Comparison of ENCODE assay signal across 16 cellular contexts in genomic region chr7:158796667-158797066, GRCh38. TPM values are rescaled to one million over a fixed set of nuclear protein-coding genes. Genes with fewer than 3 reads are reported as not detected.
DNase-seq lines count a peak whose midpoint lies in the region; ATAC-seq and TF ChIP-seq lines count a peak whose summit lies in the region.
"Had no signal": no experiment of that assay in that cellular context is flagged by ENCODE, and none has a peak within 500 bp of the region (broad histone marks: within the 10 kb centered on the region; RNA-seq: fewer than 3 reads in every experiment).

No MANE protein-coding gene starts in this region.

- DNase-seq in activated naive CD8-positive, alpha-beta T cell treated with anti-CD3 and anti-CD28 coated beads for 36 hours, result no peak
- no peak for DNase-seq in activated T-helper 1 cell treated with anti-CD3 and anti-CD28 coated beads, Interleukin-12 subunit alpha, Interleukin-12 subunit beta, Interleukin-2, Interleukin-4 antibody, amounts not matched to agents 30 ng/mL and 10 ng/mL and 1 ng/mL, durations not matched to agents 14 hours and 24 hours and 36 hours (ENCODE audit: low spot score)
- DNase-seq in sigmoid colon, result no peak
- no peak for DNase-seq in GM20000 (ENCODE audit: low spot score)
- DNase-seq: DMS153, EL, IMR-90, Kasumi-1, NCI-H187 treated with DMSO at 0.1 percent for 48 hours, NCI-H446, NCI-H774 had no signal

- H3K4me3 ChIP-seq in gastroesophageal sphincter (no peak overlapping the region), sigmoid colon (no peak overlapping the region)
- H3K4me3 ChIP-seq: BLaER1 had no signal

- ATAC-seq in gastroesophageal sphincter (no peak), GM21825 (IDR thresholded peaks at IDR 0.05; ENCODE audit: unreplicated experiment) (no peak)
- ATAC-seq: HCT116 had no signal

- H3K27ac ChIP-seq in gastroesophageal sphincter (peak overlapping the region; percentile 75 to 84 (median 78)), sigmoid colon (peak overlapping the region; percentile 26 to 75 (median 49))
- H3K27ac ChIP-seq: BLaER1 had no signal

- no peaks in the 10 kb centered on the region for H3K27me3 Mint-ChIP-seq in activated naive CD8-positive, alpha-beta T cell
- H3K27me3 Mint-ChIP-seq in activated naive CD8-positive, alpha-beta T cell treated with anti-CD3 and anti-CD28 coated beads for 36 hours, result no peaks in the 10 kb centered on the region
- H3K27me3 Mint-ChIP-seq in activated T-helper 1 cell treated with anti-CD3 and anti-CD28 coated beads, Interleukin-12 subunit alpha, Interleukin-12 subunit beta, Interleukin-2, Interleukin-4 antibody, amounts not matched to agents 30 ng/mL and 10 ng/mL and 1 ng/mL, durations not matched to agents 14 hours and 24 hours and 36 hours (ENCODE audit: insufficient read depth), result no peaks in the 10 kb centered on the region

- H3K27ac Mint-ChIP-seq in activated naive CD8-positive, alpha-beta T cell, result peak overlapping the region; percentile 46
- H3K27ac Mint-ChIP-seq in activated naive CD8-positive, alpha-beta T cell treated with anti-CD3 and anti-CD28 coated beads for 36 hours, result no peak overlapping the region
- H3K27ac Mint-ChIP-seq in activated T-helper 1 cell treated with anti-CD3 and anti-CD28 coated beads, Interleukin-12 subunit alpha, Interleukin-12 subunit beta, Interleukin-2, Interleukin-4 antibody, amounts not matched to agents 30 ng/mL and 10 ng/mL and 1 ng/mL, durations not matched to agents 14 hours and 24 hours and 36 hours, result peak overlapping the region; percentile 62

- H3K4me3 Mint-ChIP-seq in activated naive CD8-positive, alpha-beta T cell, result no peak overlapping the region
- H3K4me3 Mint-ChIP-seq in activated naive CD8-positive, alpha-beta T cell treated with anti-CD3 and anti-CD28 coated beads for 36 hours, result no peak overlapping the region
- no peak overlapping the region for H3K4me3 Mint-ChIP-seq in activated T-helper 1 cell treated with anti-CD3 and anti-CD28 coated beads, Interleukin-12 subunit alpha, Interleukin-12 subunit beta, Interleukin-2, Interleukin-4 antibody, amounts not matched to agents 30 ng/mL and 10 ng/mL and 1 ng/mL, durations not matched to agents 14 hours and 24 hours and 36 hours

- no peaks in the 10 kb centered on the region for H3K27me3 ChIP-seq in gastroesophageal sphincter
- H3K27me3 ChIP-seq in sigmoid colon, result no peaks in the 10 kb centered on the region
- H3K27me3 ChIP-seq: BLaER1 had no signal

- peaks cover 6 to 76% (median 18%) of the 10 kb centered on the region in 3 donors for H3K4me1 ChIP-seq in gastroesophageal sphincter
- H3K4me1 ChIP-seq in sigmoid colon, result peaks cover 0 to 44% (median 39%) of the 10 kb centered on the region in 4 donors
- H3K4me1 ChIP-seq: BLaER1 had no signal

- TF ChIP-seq CTCF in gastroesophageal sphincter (IDR thresholded peaks at IDR 0.05) (no peak), sigmoid colon (IDR thresholded peaks at IDR 0.05) (no peak), GM20000 (IDR thresholded peaks at IDR 0.05; ENCODE audit: extremely low read depth, missing control alignments) (no peak)

- intact Hi-C loops in activated T-helper 1 cell treated with anti-CD3 and anti-CD28 coated beads, Interleukin-12 subunit alpha, Interleukin-12 subunit beta, Interleukin-2, Interleukin-4 antibody, amounts not matched to agents 30 ng/mL and 10 ng/mL and 1 ng/mL, durations not matched to agents 14 hours and 24 hours and 36 hours (cut with micrococcal nuclease), result no loop called here
- intact Hi-C loops in sigmoid colon (cut with DNase I), result no loop called here

- H3K9me3 ChIP-seq in gastroesophageal sphincter (no peaks in the 10 kb centered on the region), sigmoid colon (no peaks in the 10 kb centered on the region)
- H3K9me3 ChIP-seq: BLaER1 had no signal

- no peaks in the 10 kb centered on the region for H3K9me3 Mint-ChIP-seq in activated naive CD8-positive, alpha-beta T cell (ENCODE audit: low read depth)
- H3K9me3 Mint-ChIP-seq in activated naive CD8-positive, alpha-beta T cell treated with anti-CD3 and anti-CD28 coated beads for 36 hours, result no peaks in the 10 kb centered on the region
- H3K9me3 Mint-ChIP-seq in activated T-helper 1 cell treated with anti-CD3 and anti-CD28 coated beads, Interleukin-12 subunit alpha, Interleukin-12 subunit beta, Interleukin-2, Interleukin-4 antibody, amounts not matched to agents 30 ng/mL and 10 ng/mL and 1 ng/mL, durations not matched to agents 14 hours and 24 hours and 36 hours, result no peaks in the 10 kb centered on the region

- WGBS in gastroesophageal sphincter (ENCODE audit: low coverage in 1 of 2), 2 donors, result 53 to 59% methylated on average over 15 to 18 of the region's 23 CpGs
- WGBS in sigmoid colon, 2 donors, result 82 to 90% methylated on average over 20 to 23 of the region's 23 CpGs

- H3K4me1 Mint-ChIP-seq in activated naive CD8-positive, alpha-beta T cell (ENCODE audit: low read depth), result peaks cover 32% of the 10 kb centered on the region
- peaks cover 15% of the 10 kb centered on the region for H3K4me1 Mint-ChIP-seq in activated naive CD8-positive, alpha-beta T cell treated with anti-CD3 and anti-CD28 coated beads for 36 hours
- peaks cover 18% of the 10 kb centered on the region for H3K4me1 Mint-ChIP-seq in activated T-helper 1 cell treated with anti-CD3 and anti-CD28 coated beads, Interleukin-12 subunit alpha, Interleukin-12 subunit beta, Interleukin-2, Interleukin-4 antibody, amounts not matched to agents 30 ng/mL and 10 ng/mL and 1 ng/mL, durations not matched to agents 14 hours and 24 hours and 36 hours (ENCODE audit: low read depth)

- H3K36me3 ChIP-seq in gastroesophageal sphincter (peaks cover 0 to 66% of the 10 kb centered on the region in 2 donors), sigmoid colon (peaks cover 11 to 60% (median 15%) of the 10 kb centered on the region in 4 donors)

- TF ChIP-seq EP300 in gastroesophageal sphincter (IDR thresholded peaks at IDR 0.05) (no peak), sigmoid colon (IDR thresholded peaks at IDR 0.05) (no peak)

- TF ChIP-seq POLR2A in gastroesophageal sphincter (IDR thresholded peaks at IDR 0.05), result no peak
- TF ChIP-seq POLR2A in sigmoid colon (IDR thresholded peaks at IDR 0.05), result no peak

- peaks cover 7% of the 10 kb centered on the region for H3K36me3 Mint-ChIP-seq in activated naive CD8-positive, alpha-beta T cell
- peaks cover 10% of the 10 kb centered on the region for H3K36me3 Mint-ChIP-seq in activated naive CD8-positive, alpha-beta T cell treated with anti-CD3 and anti-CD28 coated beads for 36 hours
- H3K36me3 Mint-ChIP-seq in activated T-helper 1 cell treated with anti-CD3 and anti-CD28 coated beads, Interleukin-12 subunit alpha, Interleukin-12 subunit beta, Interleukin-2, Interleukin-4 antibody, amounts not matched to agents 30 ng/mL and 10 ng/mL and 1 ng/mL, durations not matched to agents 14 hours and 24 hours and 36 hours (ENCODE audit: low read depth), result peaks cover 34% of the 10 kb centered on the region

RNA-seq across cellular contexts. Expression of gene ESYT2, which starts 32.6 kb away (rescaled TPM):
- total RNA-seq in activated naive CD8-positive, alpha-beta T cell treated with anti-CD3 and anti-CD28 coated beads for 36 hours, result 10 to 100 TPM; 52.1 to 52.5 TPM
- 59.1 and 63.1 TPM in 2 replicates for total RNA-seq in activated T-helper 1 cell treated with anti-CD3 and anti-CD28 coated beads, Interleukin-12 subunit alpha, Interleukin-12 subunit beta, Interleukin-2, Interleukin-4 antibody, amounts not matched to agents 30 ng/mL and 10 ng/mL and 1 ng/mL, durations not matched to agents 14 hours and 24 hours and 36 hours
- 100 to 1,000 TPM; 209 to 286 (median 230) TPM for total RNA-seq in gastroesophageal sphincter
- total RNA-seq in sigmoid colon, result 100 to 1,000 TPM; 105 to 127 (median 119) TPM
- polyA plus RNA-seq in sigmoid colon, result 10 to 100 TPM in 2 of 3 donors, 1 to 10 TPM in 1; 6.9 to 38.6 (median 11.4) TPM

RNA-seq across cellular contexts. Expression of gene DYNC2I1, which starts 59.7 kb away (rescaled TPM):
- total RNA-seq in activated naive CD8-positive, alpha-beta T cell treated with anti-CD3 and anti-CD28 coated beads for 36 hours, result 10 to 100 TPM; 12.4 to 14.3 TPM
- total RNA-seq in activated T-helper 1 cell treated with anti-CD3 and anti-CD28 coated beads, Interleukin-12 subunit alpha, Interleukin-12 subunit beta, Interleukin-2, Interleukin-4 antibody, amounts not matched to agents 30 ng/mL and 10 ng/mL and 1 ng/mL, durations not matched to agents 14 hours and 24 hours and 36 hours, result 11.7 and 16.7 TPM in 2 replicates
- total RNA-seq in gastroesophageal sphincter (10 to 100 TPM; 11.6 to 36.9 (median 23.4) TPM), sigmoid colon (10 to 100 TPM; 22.1 to 35.3 (median 26.9) TPM)
- 100 to 1,000 TPM in 1 of 3 donors, 1 to 10 TPM in 2; 8.7 to 107 (median 9.6) TPM for polyA plus RNA-seq in sigmoid colon
